ENCODE assay signal across 22 cellular contexts in the genomic region with DNA sequence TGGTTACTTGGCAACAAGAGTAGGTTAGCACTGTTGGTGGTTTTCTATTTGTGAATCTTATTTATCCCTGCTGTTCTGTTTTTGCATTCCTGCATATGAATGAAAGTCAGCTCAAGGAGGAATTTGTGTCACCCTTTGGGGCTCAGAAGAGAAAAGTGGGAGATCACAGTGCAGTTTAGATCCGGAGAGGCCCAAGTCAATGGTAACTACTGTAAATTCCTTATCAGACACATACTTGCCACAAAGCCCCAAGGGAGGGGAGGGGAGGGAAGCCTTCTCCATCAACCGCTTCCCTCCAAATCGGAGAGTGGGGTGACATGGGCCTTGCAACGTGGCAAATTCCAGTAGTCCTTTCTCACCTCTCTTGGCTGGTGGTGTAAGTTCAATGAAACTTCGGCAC. TPM values are rescaled to one million over a fixed set of nuclear protein-coding genes. Genes with fewer than 3 reads are reported as not detected.
"Had no signal": no experiment of that assay in that cellular context is flagged by ENCODE, and none has a peak within 500 bp of the region (broad histone marks: within the 10 kb centered on the region; RNA-seq: fewer than 3 reads in every experiment).

No MANE protein-coding gene starts in this region.

- H3K27ac ChIP-seq: adrenal gland, sigmoid colon, thoracic aorta, upper lobe of left lung, VCaP had no signal

- ATAC-seq: activated naive CD4-positive, alpha-beta T cell treated with anti-CD3 and anti-CD28 coated beads, Interleukin-2, amount 50 U/mL, for 72 hours; left lobe of liver; natural killer cell treated with Interleukin-12 subunit alpha and Interleukin-12 subunit beta and Interleukin-15 and Interleukin-18, amount 100 ng/mL, for 72 hours; stimulated activated memory B cell treated with anti-CD40 and anti-IgM and Interleukin-4, amounts not matched to agents 10 μg/mL and 1 μg/mL and 100 μg/mL, for 72 hours had no signal

- DNase-seq: activated CD4-positive, alpha-beta T cell treated with anti-CD3 and anti-CD28 coated beads, Interleukin-2, amount 50 U/mL, for 48 hours; activated gamma-delta T cell treated with Interleukin-2 at 50 U/mL for 16 hours; activated T-cell treated with anti-CD3 and anti-CD28 coated beads for 4 hours; adrenal gland; effector memory CD4-positive, alpha-beta T cell; foreskin fibroblast; hypothalamus; sigmoid colon; stimulated activated CD4-positive, alpha-beta T cell treated with anti-CD3 and anti-CD28 coated beads, Interleukin-4, amount 100 ng/mL, for 24 hours; SW 1271; T-helper 2 cell; upper lobe of left lung had no signal

- H3K27me3 ChIP-seq: sigmoid colon, upper lobe of left lung had no signal

- H3K4me3 ChIP-seq: adrenal gland, lung, sigmoid colon, thoracic aorta, upper lobe of left lung had no signal

- H3K9me3 ChIP-seq: adrenal gland, sigmoid colon, thoracic aorta, upper lobe of left lung had no signal

- H3K36me3 ChIP-seq: adrenal gland, sigmoid colon, thoracic aorta, upper lobe of left lung had no signal

- H3K4me1 ChIP-seq: adrenal gland had no signal

RNA-seq across cellular contexts. Expression of gene GSG1, which starts 15.0 kb away (rescaled TPM):
- total RNA-seq: activated naive CD4-positive, alpha-beta T cell treated with anti-CD3 and anti-CD28 coated beads, Interleukin-2, amount 50 U/mL, for 72 hours; activated T-helper 1 cell treated with anti-CD3 and anti-CD28 coated beads, Interleukin-12 subunit alpha, Interleukin-12 subunit beta, Interleukin-2, Interleukin-4 antibody, amounts not matched to agents 30 ng/mL and 10 ng/mL and 1 ng/mL, durations not matched to agents 14 hours and 24 hours and 36 hours; adrenal gland; chondrocyte; left lobe of liver; lung; mesothelial cell of epicardium; natural killer cell treated with Interleukin-12 subunit alpha and Interleukin-12 subunit beta and Interleukin-15 and Interleukin-18, amount 100 ng/mL, for 72 hours; sigmoid colon; thoracic aorta; upper lobe of left lung had no signal
- polyA plus RNA-seq: adrenal gland, lung, sigmoid colon had no signal
